In the genomic region with DNA sequence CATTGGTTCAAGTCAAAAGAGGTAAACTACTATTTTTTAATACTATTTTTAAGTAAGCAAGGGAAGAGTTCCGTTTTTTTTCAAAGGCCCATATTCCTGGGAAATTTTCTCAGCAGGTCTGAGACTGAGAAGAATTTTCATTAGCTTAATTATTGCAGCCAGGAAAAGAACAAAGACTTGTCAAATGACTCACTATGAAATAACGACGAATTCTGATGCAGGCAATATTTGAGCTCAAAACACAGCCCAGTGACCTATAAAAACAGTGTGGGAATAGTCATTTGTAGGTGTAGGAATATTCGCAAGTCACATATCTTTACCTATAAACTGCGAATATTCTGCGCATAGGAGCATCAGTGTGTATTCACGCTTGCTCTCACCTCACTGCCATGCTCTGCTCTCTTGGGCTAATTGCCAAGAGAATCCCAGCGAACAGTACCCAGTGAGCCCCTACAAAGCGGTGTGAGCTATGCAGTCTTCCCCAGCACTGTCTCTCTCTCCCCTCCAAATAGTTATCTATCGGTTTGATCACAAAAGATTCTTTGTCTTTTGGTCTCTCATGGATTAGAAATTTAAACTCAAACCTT, we compare ENCODE assay signal across 14 cellular contexts.
DNase-seq lines count a peak whose midpoint lies in the region; ATAC-seq, FAIRE-seq and TF ChIP-seq lines count a peak whose summit lies in the region.
"Had no signal": no experiment of that assay in that cellular context is flagged by ENCODE, and none has a peak within 500 bp of the region (broad histone marks: within the 10 kb centered on the region; RNA-seq: fewer than 3 reads in every experiment).

No MANE protein-coding gene starts in this region.

- H3K27ac Mint-ChIP-seq in CD14-positive monocyte (peak overlapping the region; percentile 85 to 96 (median 90)), neural progenitor cell (peak overlapping the region; percentile 94)
- peak overlapping the region; percentile 84 for H3K27ac Mint-ChIP-seq in activated naive CD8-positive, alpha-beta T cell treated with anti-CD3 and anti-CD28 coated beads, Interleukin-2, amount 50 U/mL, for 24 hours
- H3K27ac Mint-ChIP-seq: CD4-positive, alpha-beta T cell had no signal

- FAIRE-seq in GM12892 (lab: Jason Lieb, UNC) (peak; percentile 80), H54 (lab: Jason Lieb, UNC) (no peak)
- FAIRE-seq: K562, small intestine had no signal

- no peak overlapping the region for H3K4me2 ChIP-seq in neural progenitor cell
- H3K4me2 ChIP-seq: PC-9 had no signal

- H3K27ac ChIP-seq in neural progenitor cell: no peak overlapping the region
- H3K27ac ChIP-seq: PC-9 had no signal

- H3K9me3 ChIP-seq in neural progenitor cell (ENCODE audit: low read depth): no peaks in the 10 kb centered on the region

- no peaks in the 10 kb centered on the region for H3K27me3 ChIP-seq in neural progenitor cell

- H3K36me3 Mint-ChIP-seq in CD14-positive monocyte (peaks cover 8 to 20% of the 10 kb centered on the region in 2 donors), neural progenitor cell (peaks cover 7% of the 10 kb centered on the region)
- H3K36me3 Mint-ChIP-seq in activated naive CD8-positive, alpha-beta T cell treated with anti-CD3 and anti-CD28 coated beads, Interleukin-2, amount 50 U/mL, for 24 hours (ENCODE audit: low read depth): peaks cover 30% of the 10 kb centered on the region

- no peak for TF ChIP-seq CTCF in CD14-positive monocyte (IDR thresholded peaks at IDR 0.05)
- TF ChIP-seq CTCF in neural progenitor cell (IDR thresholded peaks at IDR 0.05): no peak

- H3K9ac ChIP-seq in neural progenitor cell: no peak overlapping the region

- no peak overlapping the region for H2AFZ ChIP-seq in neural progenitor cell (replicated peaks)
- H2AFZ ChIP-seq: PC-9 had no signal

- no peak for TF ChIP-seq POLR2A in GM12892 (IDR thresholded peaks at IDR 0.05; ENCODE audit: low read depth, low read length)
- TF ChIP-seq POLR2A in H54 (IDR thresholded peaks at IDR 0.05; ENCODE audit: low read depth, low read length): no peak

- no peak overlapping the region for H3K4me3 ChIP-seq in neural progenitor cell
- H3K4me3 ChIP-seq: K562, PC-9 had no signal

- intact Hi-C loops in CD14-positive monocyte (cut with micrococcal nuclease): loop anchor here (5.0 to 10.0 kb wide), 2 partner anchors 54 to 73 kb away; partner anchors contain the start of gene ST8SIA4 (in 1 of the 2)

- H3K4me1 Mint-ChIP-seq in CD14-positive monocyte (peaks cover 33% of the 10 kb centered on the region), neural progenitor cell (peaks cover 30% of the 10 kb centered on the region)
- peaks cover 43% of the 10 kb centered on the region for H3K4me1 Mint-ChIP-seq in activated naive CD8-positive, alpha-beta T cell treated with anti-CD3 and anti-CD28 coated beads, Interleukin-2, amount 50 U/mL, for 24 hours

- H3K36me3 ChIP-seq in neural progenitor cell: no peaks in the 10 kb centered on the region

- peaks cover 0 to 2% (median 0%) of the 10 kb centered on the region in 3 donors for H3K27me3 Mint-ChIP-seq in CD14-positive monocyte (ENCODE audit: low read depth in 3 of 3)
- no peaks in the 10 kb centered on the region for H3K27me3 Mint-ChIP-seq in activated naive CD8-positive, alpha-beta T cell treated with anti-CD3 and anti-CD28 coated beads, Interleukin-2, amount 50 U/mL, for 24 hours
- no peaks in the 10 kb centered on the region for H3K27me3 Mint-ChIP-seq in neural progenitor cell (ENCODE audit: insufficient read depth, low read depth)
- H3K27me3 Mint-ChIP-seq: CD4-positive, alpha-beta T cell had no signal

- H4K20me1 ChIP-seq in neural progenitor cell (ENCODE audit: low read depth): no peaks in the 10 kb centered on the region

- no peaks in the 10 kb centered on the region for H3F3A ChIP-seq in neural progenitor cell (ENCODE audit: low read depth)

- H3K4me3 Mint-ChIP-seq in CD14-positive monocyte (peak overlapping the region in 1 of 2 donors; percentile 45), neural progenitor cell (no peak overlapping the region)
- peak overlapping the region; percentile 6 for H3K4me3 Mint-ChIP-seq in activated naive CD8-positive, alpha-beta T cell treated with anti-CD3 and anti-CD28 coated beads, Interleukin-2, amount 50 U/mL, for 24 hours
- H3K4me3 Mint-ChIP-seq: CD4-positive, alpha-beta T cell had no signal

- H3K9me3 Mint-ChIP-seq in CD14-positive monocyte (no peaks in the 10 kb centered on the region), neural progenitor cell (no peaks in the 10 kb centered on the region)
- no peaks in the 10 kb centered on the region for H3K9me3 Mint-ChIP-seq in activated naive CD8-positive, alpha-beta T cell treated with anti-CD3 and anti-CD28 coated beads, Interleukin-2, amount 50 U/mL, for 24 hours
- H3K9me3 Mint-ChIP-seq: CD4-positive, alpha-beta T cell had no signal

- no peaks in the 10 kb centered on the region for H3K4me1 ChIP-seq in neural progenitor cell

- no peaks in the 10 kb centered on the region for H3K79me2 ChIP-seq in neural progenitor cell (ENCODE audit: low read depth)

- DNase-seq in CD14-positive monocyte (ENCODE audit: low spot score): no peak
- no peak for DNase-seq in GM12892 (ENCODE audit: insufficient read length)
- no peak for DNase-seq in activated naive CD8-positive, alpha-beta T cell treated with anti-CD3 and anti-CD28 coated beads, Interleukin-2, amount 50 U/mL, for 24 hours
- DNase-seq in neural progenitor cell (ENCODE audit: low spot score): no peak
- DNase-seq in NCI-H2107 treated with DMSO at 0.1 percent for 48 hours (lab: John Stamatoyannopoulos, UW; ENCODE audit: unreplicated experiment): no peak
- no peak for DNase-seq in H54 (ENCODE audit: insufficient read length, low spot score)
- DNase-seq in stimulated activated CD4-positive, alpha-beta T cell treated with anti-CD3 and anti-CD28 coated beads, Interleukin-2, amount 100 ng/mL, for 24 hours: no peak
- DNase-seq: activated T-cell treated with anti-CD3 and anti-CD28 coated beads, Interleukin-2, amount 50 U/mL, for 1 hour; CD4-positive, alpha-beta T cell; NCI-H187 treated with DMSO at 0.1 percent for 48 hours; PC-9; small intestine had no signal

- no peak for ATAC-seq in activated naive CD8-positive, alpha-beta T cell treated with anti-CD3 and anti-CD28 coated beads, Interleukin-2, amount 50 U/mL, for 24 hours
- no peak for ATAC-seq in GM21447 (IDR thresholded peaks at IDR 0.05; ENCODE audit: unreplicated experiment)
- ATAC-seq: K562 had no signal
